1 cellular context compared by ENCODE assay signal in the genomic region with DNA sequence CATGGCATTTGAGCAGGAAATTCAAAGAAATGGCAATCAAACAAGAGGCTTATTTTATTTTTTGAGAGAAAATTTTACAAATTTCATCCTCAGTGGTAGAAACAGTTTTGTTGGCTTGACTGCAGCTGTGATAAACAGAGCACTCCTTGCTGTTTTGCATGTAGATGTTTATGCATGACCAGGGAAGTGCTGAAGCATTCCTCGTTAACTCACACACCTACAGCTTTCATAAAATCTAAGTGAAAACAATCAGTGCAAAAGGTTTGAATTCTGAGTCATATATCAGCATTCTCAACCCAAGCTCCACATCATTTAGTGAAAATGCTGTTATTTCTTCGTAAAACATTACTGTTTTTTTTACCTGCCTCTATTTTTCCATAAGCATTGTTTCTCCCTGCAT.
TF ChIP-seq lines count a peak whose summit lies in the region.

No MANE protein-coding gene starts in this region.

TF ChIP-seq in H1, 55 proteins besides CTCF, POLR2A, EP300 and RAD21 (continued from another document):
- TF ChIP-seq, protein P1, sequence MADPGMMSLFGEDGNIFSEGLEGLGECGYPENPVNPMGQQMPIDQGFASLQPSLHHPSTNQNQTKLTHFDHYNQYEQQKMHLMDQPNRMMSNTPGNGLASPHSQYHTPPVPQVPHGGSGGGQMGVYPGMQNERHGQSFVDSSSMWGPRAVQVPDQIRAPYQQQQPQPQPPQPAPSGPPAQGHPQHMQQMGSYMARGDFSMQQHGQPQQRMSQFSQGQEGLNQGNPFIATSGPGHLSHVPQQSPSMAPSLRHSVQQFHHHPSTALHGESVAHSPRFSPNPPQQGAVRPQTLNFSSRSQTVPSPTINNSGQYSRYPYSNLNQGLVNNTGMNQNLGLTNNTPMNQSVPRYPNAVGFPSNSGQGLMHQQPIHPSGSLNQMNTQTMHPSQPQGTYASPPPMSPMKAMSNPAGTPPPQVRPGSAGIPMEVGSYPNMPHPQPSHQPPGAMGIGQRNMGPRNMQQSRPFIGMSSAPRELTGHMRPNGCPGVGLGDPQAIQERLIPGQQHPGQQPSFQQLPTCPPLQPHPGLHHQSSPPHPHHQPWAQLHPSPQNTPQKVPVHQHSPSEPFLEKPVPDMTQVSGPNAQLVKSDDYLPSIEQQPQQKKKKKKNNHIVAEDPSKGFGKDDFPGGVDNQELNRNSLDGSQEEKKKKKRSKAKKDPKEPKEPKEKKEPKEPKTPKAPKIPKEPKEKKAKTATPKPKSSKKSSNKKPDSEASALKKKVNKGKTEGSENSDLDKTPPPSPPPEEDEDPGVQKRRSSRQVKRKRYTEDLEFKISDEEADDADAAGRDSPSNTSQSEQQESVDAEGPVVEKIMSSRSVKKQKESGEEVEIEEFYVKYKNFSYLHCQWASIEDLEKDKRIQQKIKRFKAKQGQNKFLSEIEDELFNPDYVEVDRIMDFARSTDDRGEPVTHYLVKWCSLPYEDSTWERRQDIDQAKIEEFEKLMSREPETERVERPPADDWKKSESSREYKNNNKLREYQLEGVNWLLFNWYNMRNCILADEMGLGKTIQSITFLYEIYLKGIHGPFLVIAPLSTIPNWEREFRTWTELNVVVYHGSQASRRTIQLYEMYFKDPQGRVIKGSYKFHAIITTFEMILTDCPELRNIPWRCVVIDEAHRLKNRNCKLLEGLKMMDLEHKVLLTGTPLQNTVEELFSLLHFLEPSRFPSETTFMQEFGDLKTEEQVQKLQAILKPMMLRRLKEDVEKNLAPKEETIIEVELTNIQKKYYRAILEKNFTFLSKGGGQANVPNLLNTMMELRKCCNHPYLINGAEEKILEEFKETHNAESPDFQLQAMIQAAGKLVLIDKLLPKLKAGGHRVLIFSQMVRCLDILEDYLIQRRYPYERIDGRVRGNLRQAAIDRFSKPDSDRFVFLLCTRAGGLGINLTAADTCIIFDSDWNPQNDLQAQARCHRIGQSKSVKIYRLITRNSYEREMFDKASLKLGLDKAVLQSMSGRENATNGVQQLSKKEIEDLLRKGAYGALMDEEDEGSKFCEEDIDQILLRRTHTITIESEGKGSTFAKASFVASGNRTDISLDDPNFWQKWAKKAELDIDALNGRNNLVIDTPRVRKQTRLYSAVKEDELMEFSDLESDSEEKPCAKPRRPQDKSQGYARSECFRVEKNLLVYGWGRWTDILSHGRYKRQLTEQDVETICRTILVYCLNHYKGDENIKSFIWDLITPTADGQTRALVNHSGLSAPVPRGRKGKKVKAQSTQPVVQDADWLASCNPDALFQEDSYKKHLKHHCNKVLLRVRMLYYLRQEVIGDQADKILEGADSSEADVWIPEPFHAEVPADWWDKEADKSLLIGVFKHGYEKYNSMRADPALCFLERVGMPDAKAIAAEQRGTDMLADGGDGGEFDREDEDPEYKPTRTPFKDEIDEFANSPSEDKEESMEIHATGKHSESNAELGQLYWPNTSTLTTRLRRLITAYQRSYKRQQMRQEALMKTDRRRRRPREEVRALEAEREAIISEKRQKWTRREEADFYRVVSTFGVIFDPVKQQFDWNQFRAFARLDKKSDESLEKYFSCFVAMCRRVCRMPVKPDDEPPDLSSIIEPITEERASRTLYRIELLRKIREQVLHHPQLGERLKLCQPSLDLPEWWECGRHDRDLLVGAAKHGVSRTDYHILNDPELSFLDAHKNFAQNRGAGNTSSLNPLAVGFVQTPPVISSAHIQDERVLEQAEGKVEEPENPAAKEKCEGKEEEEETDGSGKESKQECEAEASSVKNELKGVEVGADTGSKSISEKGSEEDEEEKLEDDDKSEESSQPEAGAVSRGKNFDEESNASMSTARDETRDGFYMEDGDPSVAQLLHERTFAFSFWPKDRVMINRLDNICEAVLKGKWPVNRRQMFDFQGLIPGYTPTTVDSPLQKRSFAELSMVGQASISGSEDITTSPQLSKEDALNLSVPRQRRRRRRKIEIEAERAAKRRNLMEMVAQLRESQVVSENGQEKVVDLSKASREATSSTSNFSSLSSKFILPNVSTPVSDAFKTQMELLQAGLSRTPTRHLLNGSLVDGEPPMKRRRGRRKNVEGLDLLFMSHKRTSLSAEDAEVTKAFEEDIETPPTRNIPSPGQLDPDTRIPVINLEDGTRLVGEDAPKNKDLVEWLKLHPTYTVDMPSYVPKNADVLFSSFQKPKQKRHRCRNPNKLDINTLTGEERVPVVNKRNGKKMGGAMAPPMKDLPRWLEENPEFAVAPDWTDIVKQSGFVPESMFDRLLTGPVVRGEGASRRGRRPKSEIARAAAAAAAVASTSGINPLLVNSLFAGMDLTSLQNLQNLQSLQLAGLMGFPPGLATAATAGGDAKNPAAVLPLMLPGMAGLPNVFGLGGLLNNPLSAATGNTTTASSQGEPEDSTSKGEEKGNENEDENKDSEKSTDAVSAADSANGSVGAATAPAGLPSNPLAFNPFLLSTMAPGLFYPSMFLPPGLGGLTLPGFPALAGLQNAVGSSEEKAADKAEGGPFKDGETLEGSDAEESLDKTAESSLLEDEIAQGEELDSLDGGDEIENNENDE (IDR thresholded peaks at IDR 0.05; ENCODE audit: insufficient replicate concordance, low read length) = no peak
- TF ChIP-seq SIX5 (IDR thresholded peaks at IDR 0.05; ENCODE audit: low read depth, low read length) = no peak
- TF ChIP-seq, protein P2, sequence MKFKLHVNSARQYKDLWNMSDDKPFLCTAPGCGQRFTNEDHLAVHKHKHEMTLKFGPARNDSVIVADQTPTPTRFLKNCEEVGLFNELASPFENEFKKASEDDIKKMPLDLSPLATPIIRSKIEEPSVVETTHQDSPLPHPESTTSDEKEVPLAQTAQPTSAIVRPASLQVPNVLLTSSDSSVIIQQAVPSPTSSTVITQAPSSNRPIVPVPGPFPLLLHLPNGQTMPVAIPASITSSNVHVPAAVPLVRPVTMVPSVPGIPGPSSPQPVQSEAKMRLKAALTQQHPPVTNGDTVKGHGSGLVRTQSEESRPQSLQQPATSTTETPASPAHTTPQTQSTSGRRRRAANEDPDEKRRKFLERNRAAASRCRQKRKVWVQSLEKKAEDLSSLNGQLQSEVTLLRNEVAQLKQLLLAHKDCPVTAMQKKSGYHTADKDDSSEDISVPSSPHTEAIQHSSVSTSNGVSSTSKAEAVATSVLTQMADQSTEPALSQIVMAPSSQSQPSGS (IDR thresholded peaks at IDR 0.05; ENCODE audit: low read length) = no peak
- no peak for TF ChIP-seq CHD2 (IDR thresholded peaks at IDR 0.05; ENCODE audit: low read length)
- TF ChIP-seq CREB1 (IDR thresholded peaks at IDR 0.05) = no peak
- TF ChIP-seq, protein P3, sequence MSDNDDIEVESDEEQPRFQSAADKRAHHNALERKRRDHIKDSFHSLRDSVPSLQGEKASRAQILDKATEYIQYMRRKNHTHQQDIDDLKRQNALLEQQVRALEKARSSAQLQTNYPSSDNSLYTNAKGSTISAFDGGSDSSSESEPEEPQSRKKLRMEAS (IDR thresholded peaks at IDR 0.05) = no peak
- TF ChIP-seq ZNF274 (IDR thresholded peaks at IDR 0.05; ENCODE audit: borderline replicate concordance, extremely low read depth, low read length) = no peak
- no peak for TF ChIP-seq GABPA (IDR thresholded peaks at IDR 0.05; ENCODE audit: borderline replicate concordance, insufficient read depth, low read length)
- TF ChIP-seq TAF1 (IDR thresholded peaks at IDR 0.05; ENCODE audit: low read depth, low read length) = no peak
- no peak for TF ChIP-seq SP1 (IDR thresholded peaks at IDR 0.05; ENCODE audit: low read depth, low read length)
